Comparison of ENCODE assay signal across 13 cellular contexts in genomic region chr13:93847162-93847561, GRCh38.
DNase-seq lines count a peak whose midpoint lies in the region; ATAC-seq, FAIRE-seq and TF ChIP-seq lines count a peak whose summit lies in the region.
"Had no signal": no experiment of that assay in that cellular context is flagged by ENCODE, and none has a peak within 500 bp of the region (broad histone marks: within the 10 kb centered on the region; RNA-seq: fewer than 3 reads in every experiment).

No MANE protein-coding gene starts in this region.

- no peaks in the 10 kb centered on the region for H3K9me3 ChIP-seq in smooth muscle cell (replicated peaks; ENCODE audit: low read depth)
- H3K9me3 ChIP-seq: spleen had no signal

- H3K4me1 ChIP-seq in smooth muscle cell (ENCODE audit: low read depth) = no peaks in the 10 kb centered on the region
- H3K4me1 ChIP-seq: spleen had no signal

- no peak for FAIRE-seq in bronchial epithelial cell (lab: Jason Lieb, UNC)

- H3K9ac ChIP-seq in smooth muscle cell (ENCODE audit: low read depth) = no peak overlapping the region

- H3K4me3 ChIP-seq in bronchial epithelial cell (ENCODE audit: low read depth, low read length) (no peak overlapping the region), smooth muscle cell (no peak overlapping the region)
- H3K4me3 ChIP-seq: spleen had no signal

- H4K20me1 ChIP-seq in smooth muscle cell (ENCODE audit: low read depth) = no peaks in the 10 kb centered on the region

- H3K27ac Mint-ChIP-seq in activated CD8-positive, alpha-beta T cell treated with anti-CD3 and anti-CD28 coated beads for 36 hours = no peak overlapping the region
- H3K27ac Mint-ChIP-seq in activated CD8-positive, alpha-beta T cell treated with anti-CD3 and anti-CD28 coated beads, Interleukin-2, amount 10 ng/mL, durations not matched to agents 7 days and 5 days = no peak overlapping the region
- H3K27ac Mint-ChIP-seq in effector memory CD8-positive, alpha-beta T cell = no peak overlapping the region
- H3K27ac Mint-ChIP-seq: activated naive CD8-positive, alpha-beta T cell had no signal

- intact Hi-C loops in activated CD8-positive, alpha-beta T cell treated with anti-CD3 and anti-CD28 coated beads for 36 hours (cut with micrococcal nuclease) = no loop called here

- no peaks in the 10 kb centered on the region for H3F3A ChIP-seq in smooth muscle cell (ENCODE audit: low read depth)

- H3K36me3 ChIP-seq in bronchial epithelial cell (ENCODE audit: control insufficient read depth, insufficient read depth, low read length) (no peaks in the 10 kb centered on the region), smooth muscle cell (ENCODE audit: low read depth) (no peaks in the 10 kb centered on the region)
- H3K36me3 ChIP-seq: spleen had no signal

- no peaks in the 10 kb centered on the region for H3K9me3 Mint-ChIP-seq in activated CD8-positive, alpha-beta T cell treated with anti-CD3 and anti-CD28 coated beads for 36 hours
- no peaks in the 10 kb centered on the region for H3K9me3 Mint-ChIP-seq in activated CD8-positive, alpha-beta T cell treated with anti-CD3 and anti-CD28 coated beads, Interleukin-2, amount 10 ng/mL, durations not matched to agents 7 days and 5 days (ENCODE audit: insufficient read depth)
- no peaks in the 10 kb centered on the region for H3K9me3 Mint-ChIP-seq in effector memory CD8-positive, alpha-beta T cell

- 33% methylated on average over 7 of the region's 7 CpGs for WGBS in smooth muscle cell (ENCODE audit: low lambda C conversion rate)

- TF ChIP-seq CTCF in activated CD8-positive, alpha-beta T cell treated with anti-CD3 and anti-CD28 coated beads for 36 hours (IDR thresholded peaks at IDR 0.05) = no peak
- TF ChIP-seq CTCF in bronchial epithelial cell (IDR thresholded peaks at IDR 0.05; ENCODE audit: insufficient read depth, low read length, severe bottlenecking) (no peak), smooth muscle cell (IDR thresholded peaks at IDR 0.05; ENCODE audit: borderline replicate concordance, insufficient read depth, poor library complexity, severe bottlenecking) (no peak)

- ATAC-seq in activated CD8-positive, alpha-beta T cell treated with anti-CD3 and anti-CD28 coated beads for 36 hours = no peak
- no peak for ATAC-seq in activated CD8-positive, alpha-beta T cell treated with anti-CD3 and anti-CD28 coated beads, Interleukin-2, amount 10 ng/mL, durations not matched to agents 7 days and 5 days
- no peak for ATAC-seq in effector memory CD8-positive, alpha-beta T cell (replicated peaks)

- H3K4me3 Mint-ChIP-seq in activated CD8-positive, alpha-beta T cell treated with anti-CD3 and anti-CD28 coated beads for 36 hours = no peak overlapping the region
- no peak overlapping the region for H3K4me3 Mint-ChIP-seq in activated CD8-positive, alpha-beta T cell treated with anti-CD3 and anti-CD28 coated beads, Interleukin-2, amount 10 ng/mL, durations not matched to agents 7 days and 5 days
- no peak overlapping the region for H3K4me3 Mint-ChIP-seq in effector memory CD8-positive, alpha-beta T cell
- H3K4me3 Mint-ChIP-seq: activated naive CD8-positive, alpha-beta T cell had no signal

- H3K27me3 ChIP-seq in bronchial epithelial cell (ENCODE audit: control insufficient read depth, insufficient read depth, low read length) = no peaks in the 10 kb centered on the region
- H3K27me3 ChIP-seq in smooth muscle cell (ENCODE audit: low read depth) = no peaks in the 10 kb centered on the region
- H3K27me3 ChIP-seq: spleen had no signal

- no peaks in the 10 kb centered on the region for H3K79me2 ChIP-seq in smooth muscle cell (ENCODE audit: low read depth)

- H2AFZ ChIP-seq in smooth muscle cell (ENCODE audit: low read depth) = no peak overlapping the region

- POLR2A ChIA-PET in activated CD8-positive, alpha-beta T cell treated with anti-CD3 and anti-CD28 coated beads for 36 hours (lab: Charles Lee) = interaction anchor here (0.8 kb wide), 1 partner anchor 809 kb away, joined by 3 read pairs; no protein-coding TSS in a partner anchor
- POLR2A ChIA-PET in activated CD8-positive, alpha-beta T cell treated with anti-CD3 and anti-CD28 coated beads, Interleukin-2, amount 10 ng/mL, durations not matched to agents 7 days and 5 days (lab: Charles Lee) = no interaction called here
- POLR2A ChIA-PET in HEK293T (lab: Yijun Ruan, JAX) = no interaction called here

- H3K4me1 Mint-ChIP-seq in activated CD8-positive, alpha-beta T cell treated with anti-CD3 and anti-CD28 coated beads for 36 hours (ENCODE audit: low read depth) = peaks cover 2% of the 10 kb centered on the region
- no peaks in the 10 kb centered on the region for H3K4me1 Mint-ChIP-seq in activated CD8-positive, alpha-beta T cell treated with anti-CD3 and anti-CD28 coated beads, Interleukin-2, amount 10 ng/mL, durations not matched to agents 7 days and 5 days (ENCODE audit: low read depth)
- no peaks in the 10 kb centered on the region for H3K4me1 Mint-ChIP-seq in effector memory CD8-positive, alpha-beta T cell (ENCODE audit: low read depth in 2 of 2)

- peak overlapping the region; percentile 24 for H3K4me2 ChIP-seq in smooth muscle cell

- H3K27ac ChIP-seq in smooth muscle cell (ENCODE audit: low read depth) = peak overlapping the region; percentile 75
- H3K27ac ChIP-seq: spleen had no signal

- no peaks in the 10 kb centered on the region for H3K36me3 Mint-ChIP-seq in activated CD8-positive, alpha-beta T cell treated with anti-CD3 and anti-CD28 coated beads for 36 hours (ENCODE audit: low read depth)
- H3K36me3 Mint-ChIP-seq in activated CD8-positive, alpha-beta T cell treated with anti-CD3 and anti-CD28 coated beads, Interleukin-2, amount 10 ng/mL, durations not matched to agents 7 days and 5 days (ENCODE audit: low read depth) = no peaks in the 10 kb centered on the region
- H3K36me3 Mint-ChIP-seq in effector memory CD8-positive, alpha-beta T cell (ENCODE audit: insufficient read depth) = no peaks in the 10 kb centered on the region
- H3K36me3 Mint-ChIP-seq: activated naive CD8-positive, alpha-beta T cell had no signal

- CTCF ChIA-PET in activated CD8-positive, alpha-beta T cell treated with anti-CD3 and anti-CD28 coated beads for 36 hours (lab: Charles Lee) = no interaction called here
- CTCF ChIA-PET in activated CD8-positive, alpha-beta T cell treated with anti-CD3 and anti-CD28 coated beads, Interleukin-2, amount 10 ng/mL, durations not matched to agents 7 days and 5 days (lab: Charles Lee) = no interaction called here
- CTCF ChIA-PET in HEK293T (lab: Yijun Ruan, JAX) = no interaction called here

- peak; percentile 11 for DNase-seq in activated CD8-positive, alpha-beta T cell treated with anti-CD3 and anti-CD28 coated beads for 36 hours
- no peak for DNase-seq in activated CD8-positive, alpha-beta T cell treated with anti-CD3 and anti-CD28 coated beads, Interleukin-2, amount 10 ng/mL, durations not matched to agents 7 days and 5 days
- peak; percentile 45 for DNase-seq in M059J (ENCODE audit: low read depth)
- peak; percentile 72 for DNase-seq in bronchial epithelial cell (ENCODE audit: low read depth)
- no peak for DNase-seq in smooth muscle cell (lab: John Stamatoyannopoulos, UW; ENCODE audit: unreplicated experiment)
- DNase-seq in HEK293T (ENCODE audit: extremely low spot score) = no peak
- DNase-seq in activated CD8-positive, alpha-beta memory T cell treated with anti-CD3 and anti-CD28 coated beads for 24 hours = no peak
- no peak for DNase-seq in effector memory CD8-positive, alpha-beta T cell
- DNase-seq: H7; NCI-H510A; spleen; stimulated activated CD8-positive, alpha-beta memory T cell treated with anti-CD3 and anti-CD28 coated beads, Interleukin-4, amount 100 ng/mL, for 48 hours had no signal

- peaks cover 2% of the 10 kb centered on the region for H3K27me3 Mint-ChIP-seq in activated CD8-positive, alpha-beta T cell treated with anti-CD3 and anti-CD28 coated beads for 36 hours
- no peaks in the 10 kb centered on the region for H3K27me3 Mint-ChIP-seq in activated CD8-positive, alpha-beta T cell treated with anti-CD3 and anti-CD28 coated beads, Interleukin-2, amount 10 ng/mL, durations not matched to agents 7 days and 5 days (ENCODE audit: low read depth)
- no peaks in the 10 kb centered on the region for H3K27me3 Mint-ChIP-seq in effector memory CD8-positive, alpha-beta T cell
- H3K27me3 Mint-ChIP-seq: activated naive CD8-positive, alpha-beta T cell had no signal

TF ChIP-seq in HEK293T, 16 proteins besides CTCF, POLR2A, EP300 and RAD21:
- TF ChIP-seq SP1 (IDR thresholded peaks at IDR 0.05) (no peak), CTBP1 (IDR thresholded peaks at IDR 0.05; ENCODE audit: borderline replicate concordance) (no peak), TARDBP (IDR thresholded peaks at IDR 0.05) (no peak), ELF4 (IDR thresholded peaks at IDR 0.05) (no peak), FOXK2 (IDR thresholded peaks at IDR 0.05) (no peak), ARNT (IDR thresholded peaks at IDR 0.05) (no peak), PKNOX1 (IDR thresholded peaks at IDR 0.05) (no peak), SUZ12 (IDR thresholded peaks at IDR 0.05) (no peak), L3MBTL2 (conservative IDR thresholded peaks at IDR 0.05) (no peak), ZNF384 (IDR thresholded peaks at IDR 0.05) (no peak), FOXA1 (IDR thresholded peaks at IDR 0.05) (no peak), NFRKB (IDR thresholded peaks at IDR 0.05) (no peak), BHLHE40 (IDR thresholded peaks at IDR 0.05; ENCODE audit: borderline replicate concordance) (no peak), LEF1 (IDR thresholded peaks at IDR 0.05; ENCODE audit: borderline replicate concordance) (no peak), HDGF (IDR thresholded peaks at IDR 0.05; ENCODE audit: borderline replicate concordance) (no peak), FOXM1 (IDR thresholded peaks at IDR 0.05; ENCODE audit: borderline replicate concordance) (no peak)

Comparison
In these comparisons a context has a peak if more than half of its experiments do, and no peak if none do; other contexts are left out.
1. DNase-seq: peak in activated CD8-positive, alpha-beta T cell treated with anti-CD3 and anti-CD28 coated beads for 36 hours (single experiment), M059J (single experiment) and bronchial epithelial cell (single experiment); none in activated CD8-positive, alpha-beta T cell treated with anti-CD3 and anti-CD28 coated beads, Interleukin-2, amount 10 ng/mL, durations not matched to agents 7 days and 5 days (single experiment), smooth muscle cell (single experiment), HEK293T (single experiment), activated CD8-positive, alpha-beta memory T cell treated with anti-CD3 and anti-CD28 coated beads for 24 hours (single experiment) and effector memory CD8-positive, alpha-beta T cell (0 of 3).